Comparison of ENCODE assay signal across 13 cellular contexts in genomic region chr20:37944456-37944981, GRCh38. TPM values are rescaled to one million over a fixed set of nuclear protein-coding genes. Genes with fewer than 3 reads are reported as not detected.
DNase-seq lines count a peak whose midpoint lies in the region; ATAC-seq, FAIRE-seq and TF ChIP-seq lines count a peak whose summit lies in the region.
"Had no signal": no experiment of that assay in that cellular context is flagged by ENCODE, and none has a peak within 500 bp of the region (broad histone marks: within the 10 kb centered on the region; RNA-seq: fewer than 3 reads in every experiment).

No MANE protein-coding gene starts in this region.

- H3K4ac ChIP-seq in H9 (ENCODE audit: low read depth, low read length) = no peak overlapping the region
- no peak overlapping the region for H3K4ac ChIP-seq in H1 (replicated peaks; ENCODE audit: insufficient read length, low read depth, low read length)

- H2BK120ac ChIP-seq in H9 (ENCODE audit: low read depth, low read length, poor library complexity, severe bottlenecking) (no peak overlapping the region), H1 (replicated peaks; ENCODE audit: low read depth, low read length) (no peak overlapping the region)

- no peaks in the 10 kb centered on the region for H3K4me1 ChIP-seq in H9 (ENCODE audit: insufficient read depth, low read length)
- 0 out of 7 replicates have a peak, but pooled peaks cover 0 to 4% (median 0%) of the 10 kb centered on the region in 4 experiments for H3K4me1 ChIP-seq in H1 (replicated peaks in 1 of 4; ENCODE audit: control insufficient read depth in 3 of 4, insufficient read depth in 4 of 4, low read length in 3 of 4)
- H3K4me1 ChIP-seq in stomach = peaks cover 0 to 3% (median 0%) of the 10 kb centered on the region in 4 donors

- no peak for TF ChIP-seq CTCF in H9 (conservative IDR thresholded peaks at IDR 0.05)
- TF ChIP-seq CTCF in H1 (IDR thresholded peaks at IDR 0.05; ENCODE audit: control extremely low read depth in 1 of 3, insufficient read depth in 1 of 3, low read depth in 1 of 3, low read length in 3 of 3) = no peak
- no peak for TF ChIP-seq CTCF in stomach (IDR thresholded peaks at IDR 0.05)
- TF ChIP-seq CTCF in nephron progenitor cell (IDR thresholded peaks at IDR 0.05) = no peak

- peaks cover 3% of the 10 kb centered on the region for H3K27me3 Mint-ChIP-seq in H9 (ENCODE audit: low read depth)
- peaks cover 23% of the 10 kb centered on the region for H3K27me3 Mint-ChIP-seq in nephron progenitor cell (ENCODE audit: low read depth, poor library complexity)

- POLR2A ChIA-PET in H1 (lab: Charles Lee; ENCODE audit: partially characterized antibody) = interaction anchor here (1.5 kb wide), 1 partner anchor 36 kb away, joined by 4 read pairs; no protein-coding TSS in a partner anchor

- no peak overlapping the region for H3K23ac ChIP-seq in H9 (ENCODE audit: insufficient read length, low read depth, low read length)
- H3K23ac ChIP-seq in H1 (ENCODE audit: insufficient read length) = no peak overlapping the region

- no peak overlapping the region for H3K56ac ChIP-seq in H9 (ENCODE audit: insufficient read length, low read depth, low read length)
- no peak overlapping the region for H3K56ac ChIP-seq in H1 (replicated peaks; ENCODE audit: insufficient read length, low read depth, low read length)

- H4K8ac ChIP-seq in H9 (replicated peaks; ENCODE audit: insufficient read length, low read depth, low read length) (no peak overlapping the region), H1 (ENCODE audit: extremely low read depth, insufficient read depth, low read length) (peak overlapping the region; percentile 11)

- H3K79me2 ChIP-seq in H9 (ENCODE audit: insufficient read depth, low read length) = no peaks in the 10 kb centered on the region
- H3K79me2 ChIP-seq in H1 (ENCODE audit: control insufficient read depth in 1 of 2, insufficient read depth in 2 of 2, low read length in 2 of 2) = no peaks in the 10 kb centered on the region

- peaks cover 11 to 14% of the 10 kb centered on the region in 2 experiments; a peak in 3 of 4 replicates for H3K4me1 Mint-ChIP-seq in H9
- H3K4me1 Mint-ChIP-seq in nephron progenitor cell = peaks cover 11% of the 10 kb centered on the region

- no peaks in the 10 kb centered on the region for H3K79me1 ChIP-seq in H9 (ENCODE audit: insufficient read depth, low read depth, low read length, poor library complexity, severe bottlenecking)
- no peaks in the 10 kb centered on the region for H3K79me1 ChIP-seq in H1 (ENCODE audit: low read depth, low read length)

- H3K27ac ChIP-seq in H9 (ENCODE audit: insufficient read length, low read depth, low read length) (no peak overlapping the region), H1 (ENCODE audit: low read depth, low read length) (no peak overlapping the region; the same call in 1 of the 2 replicates), stomach (peak overlapping the region in 2 of 5 donors; percentile 26 to 37)
- H3K27ac ChIP-seq: BLaER1 treated with 17β-estradiol and CSF1 and Interleukin-3, amounts not matched to agents 10 nM and 100 nM had no signal

- H3K4me3 ChIP-seq in H1 (ENCODE audit: extremely low read depth in 1 of 4, insufficient read depth in 2 of 4, low read depth in 3 of 4, low read length in 4 of 4) = no peak overlapping the region
- no peak overlapping the region for H3K4me3 ChIP-seq in stomach
- H3K4me3 ChIP-seq: BLaER1 treated with 17β-estradiol and CSF1 and Interleukin-3, amounts not matched to agents 10 nM and 100 nM had no signal

- CTCF ChIA-PET in H1 (lab: Charles Lee; ENCODE audit: partially characterized antibody) = interaction anchor here (0.6 to 4.9 kb wide), 11 partner anchors 9 to 208 kb away, joined by 3 to 42 read pairs (median 4); no protein-coding TSS in a partner anchor

- DNase-seq in D341Med (ENCODE audit: low spot score) (peak; percentile 17), H9 (peak; percentile 25), H1 (ENCODE audit: low read depth in 1 of 2, low spot score in 2 of 2) (peak in 1 of 2 experiments; percentile 40), stomach (peak; percentile 21), nephron progenitor cell (no peak), DMS79 treated with DMSO at 0.1 percent for 48 hours (lab: John Stamatoyannopoulos, UW) (no peak)
- DNase-seq: EL, IMR-90, NCI-H2171, NCI-H510A had no signal

- H3K36me3 ChIP-seq in H1 (ENCODE audit: control insufficient read depth in 2 of 4, insufficient read depth in 4 of 4, low read length in 3 of 4) (no peaks in the 10 kb centered on the region), stomach (no peaks in the 10 kb centered on the region)
- H3K36me3 ChIP-seq: BLaER1 treated with 17β-estradiol and CSF1 and Interleukin-3, amounts not matched to agents 10 nM and 100 nM had no signal

- no peak overlapping the region for H3K18ac ChIP-seq in H9 (ENCODE audit: insufficient read length, low read depth, low read length)
- H3K18ac ChIP-seq in H1 (ENCODE audit: extremely low read depth, low read length) = no peak overlapping the region; the same call in 1 of the 2 replicates

- H2BK15ac ChIP-seq in H9 (ENCODE audit: low read depth, low read length) (no peak overlapping the region), H1 (ENCODE audit: low read length) (no peak overlapping the region)

- FAIRE-seq in H1 (lab: Jason Lieb, UNC) = no peak
- FAIRE-seq: H54 had no signal

- WGBS in H9 (ENCODE audit: extremely low coverage, insufficient read length, low lambda C conversion rate) = no CpG with 5 or more reads among the region's 11 CpGs
- WGBS in H1 (ENCODE audit: extremely low coverage in 1 of 2, insufficient coverage in 1 of 2, insufficient read length in 1 of 2, insufficient replicate concordance in 2 of 2, low coverage in 1 of 2, low lambda C conversion rate in 2 of 2, missing lambda C conversion rate in 1 of 2), 2 experiments = 84% methylated on average over 6 of the region's 11 CpGs; no CpG with 5 or more reads in 1 of the 2 experiments
- WGBS in stomach, 5 donors = 66 to 94% (median 71%) methylated on average over 5 to 11 of the region's 11 CpGs

- TF ChIP-seq EP300 in H1 (IDR thresholded peaks at IDR 0.05; ENCODE audit: borderline replicate concordance in 1 of 2, low read depth in 2 of 2, low read length in 2 of 2) (no peak), stomach (IDR thresholded peaks at IDR 0.05) (no peak)

- no peaks in the 10 kb centered on the region for H3K27me3 ChIP-seq in H9 (ENCODE audit: insufficient read depth, low read length)
- no peaks in the 10 kb centered on the region for H3K27me3 ChIP-seq in H1 (replicated peaks in 1 of 4; ENCODE audit: control insufficient read depth in 3 of 4, extremely low read depth in 1 of 4, insufficient read depth in 3 of 4, low read length in 3 of 4)
- peaks cover 0 to 13% (median 0%) of the 10 kb centered on the region in 3 donors for H3K27me3 ChIP-seq in stomach
- H3K27me3 ChIP-seq: BLaER1 treated with 17β-estradiol and CSF1 and Interleukin-3, amounts not matched to agents 10 nM and 100 nM had no signal

- H3K23me2 ChIP-seq in H9 (ENCODE audit: insufficient read length, low read depth, low read length, poor library complexity, severe bottlenecking) (no peaks in the 10 kb centered on the region), H1 (ENCODE audit: low read depth, low read length) (no peaks in the 10 kb centered on the region; the same call in 1 of the 2 replicates)

- no peak overlapping the region; a peak in 1 of 7 replicates for H3K27ac Mint-ChIP-seq in H9
- H3K27ac Mint-ChIP-seq in nephron progenitor cell = no peak overlapping the region

- no peak overlapping the region for H3T11ph ChIP-seq in H9 (ENCODE audit: low read length)

- no peak overlapping the region for H4K91ac ChIP-seq in H9 (ENCODE audit: insufficient read length, low read depth, low read length)
- H4K91ac ChIP-seq in H1 (replicated peaks; ENCODE audit: insufficient read length, low read length) = no peak overlapping the region

- no peak overlapping the region for H2AFZ ChIP-seq in H9 (ENCODE audit: low read length)
- no peak overlapping the region for H2AFZ ChIP-seq in H1 (ENCODE audit: low read length)

- H3K14ac ChIP-seq in H9 (ENCODE audit: insufficient read depth, low read length) (no peak overlapping the region), H1 (ENCODE audit: insufficient read length) (no peak overlapping the region)

- H3K9ac ChIP-seq in H9 (ENCODE audit: extremely low read depth, insufficient read length, low read length) = no peak overlapping the region
- no peak overlapping the region for H3K9ac ChIP-seq in H1 (replicated peaks in 1 of 4; ENCODE audit: extremely low read depth in 1 of 4, low read depth in 3 of 4, low read length in 3 of 4)
- H3K9ac ChIP-seq: BLaER1 treated with 17β-estradiol and CSF1 and Interleukin-3, amounts not matched to agents 10 nM and 100 nM had no signal

- H3K4me3 Mint-ChIP-seq in H9 (no peak overlapping the region), nephron progenitor cell (no peak overlapping the region)

- H3K9me3 ChIP-seq in H9 (ENCODE audit: control insufficient read depth, low read depth, low read length) (no peaks in the 10 kb centered on the region), H1 (ENCODE audit: insufficient read depth in 2 of 2, low read depth in 1 of 2, low read length in 1 of 2) (no peaks in the 10 kb centered on the region), stomach (peaks cover 0 to 12% (median 0%) of the 10 kb centered on the region in 4 donors)

- H2BK20ac ChIP-seq in H9 (ENCODE audit: low read depth, low read length, poor library complexity, severe bottlenecking) (no peak overlapping the region), H1 (ENCODE audit: low read length) (no peak overlapping the region)

- H2BK5ac ChIP-seq in H9 (ENCODE audit: insufficient read length, low read length) = no peak overlapping the region
- no peak overlapping the region for H2BK5ac ChIP-seq in H1 (ENCODE audit: low read depth, low read length)

- peaks cover 0 to 7% (median 0%) of the 10 kb centered on the region in 3 experiments; a peak in 3 of 7 replicates for H3K36me3 Mint-ChIP-seq in H9 (ENCODE audit: insufficient read depth in 1 of 3, low read depth in 3 of 3)
- H3K36me3 Mint-ChIP-seq in nephron progenitor cell (ENCODE audit: low read depth) = peaks cover 5% of the 10 kb centered on the region

- no peak overlapping the region for H4K5ac ChIP-seq in H9 (ENCODE audit: insufficient read length, low read depth, low read length)
- H4K5ac ChIP-seq in H1 (ENCODE audit: insufficient read length, low read depth, low read length) = no peak overlapping the region

- TF ChIP-seq POLR2A in H1 (IDR thresholded peaks at IDR 0.05; ENCODE audit: control extremely low read depth in 1 of 2, low read depth in 2 of 2, low read length in 2 of 2) (no peak), stomach (IDR thresholded peaks at IDR 0.05) (no peak)

- intact Hi-C loops in stomach (cut with DNase I; ENCODE audit: low total_unique reads) = no loop called here

- H4K20me1 ChIP-seq in H9 (ENCODE audit: control insufficient read depth, insufficient read depth, insufficient read length) = no peaks in the 10 kb centered on the region
- H4K20me1 ChIP-seq in H1 (replicated peaks in 1 of 2; ENCODE audit: control insufficient read depth in 1 of 2, insufficient read depth in 2 of 2, low read length in 2 of 2) = peaks cover 0 to 1% of the 10 kb centered on the region in 2 experiments
- H4K20me1 ChIP-seq: BLaER1 treated with 17β-estradiol and CSF1 and Interleukin-3, amounts not matched to agents 10 nM and 100 nM had no signal

- H2BK12ac ChIP-seq in H9 (ENCODE audit: insufficient read length, low read depth, low read length) = no peak overlapping the region
- no peak overlapping the region for H2BK12ac ChIP-seq in H1 (ENCODE audit: low read depth, low read length)

- H2AK5ac ChIP-seq in H9 (ENCODE audit: insufficient read length, low read length) (no peak overlapping the region), H1 (ENCODE audit: low read depth, low read length) (no peak overlapping the region)

- H3K9me3 Mint-ChIP-seq in H9 = peaks cover 8 to 11% of the 10 kb centered on the region in 2 experiments; a peak in 4 of 5 replicates
- peaks cover 18% of the 10 kb centered on the region for H3K9me3 Mint-ChIP-seq in nephron progenitor cell

- no peak for TF ChIP-seq RAD21 in H1 (IDR thresholded peaks at IDR 0.05 in 1 of 2, conservative IDR thresholded peaks at IDR 0.05 in 1 of 2; ENCODE audit: low read depth in 2 of 2, low read length in 2 of 2)

- ATAC-seq in HG03378 (IDR thresholded peaks at IDR 0.05; ENCODE audit: unreplicated experiment) = no peak

- H3K4me2 ChIP-seq in H9 (ENCODE audit: insufficient read depth, insufficient read length, low read length) = no peak overlapping the region
- no peak overlapping the region for H3K4me2 ChIP-seq in H1 (ENCODE audit: insufficient read depth in 1 of 2, low read depth in 2 of 2, low read length in 2 of 2)
- H3K4me2 ChIP-seq: BLaER1 treated with 17β-estradiol and CSF1 and Interleukin-3, amounts not matched to agents 10 nM and 100 nM had no signal

RNA-seq across cellular contexts. Expression of gene VSTM2L, which starts 41.6 kb away (rescaled TPM):
- total RNA-seq in H9 (2021) (2.1 and 2.2 TPM in 2 replicates), stomach (10 to 100 TPM in 2 of 5 donors, 1 to 10 TPM in 1, not detected in 2; 2.6 to 18.3 (median 16.7) TPM)
- 1.3 and 1.6 TPM in 2 replicates for total RNA-seq in H1 (2021; fragmentation: NEBNext Ultra II Directional; extraction: Animal tissue kit (Norgen Biotek cat#: 25700))
- polyA plus RNA-seq in H1 (2011; rRNA removed) (2.6 and 3.2 TPM in 2 replicates), stomach (1 to 10 TPM; 1.1 to 3.7 (median 3.1) TPM)
- 1.8 TPM for polyA plus RNA-seq in H1 (2011; cell fraction: cytosol; rRNA removed)
- polyA plus RNA-seq in H1 (2011; cell fraction: nucleus; rRNA removed) = 1.5 TPM
- 0.87 to 2.5 TPM (median 1.9 TPM) in 4 replicates for polyA plus RNA-seq in H1 (2012, experiment 1 of 2)
- polyA plus RNA-seq in H1 (2012, experiment 2 of 2) = 1.5 TPM
- 1.6 TPM for polyA plus RNA-seq in H1 (2013, experiment 1 of 2)
- polyA plus RNA-seq in H1 (2013, experiment 2 of 2) = 1.7 TPM
- 0.27 and 0.32 TPM in 2 replicates for polyA minus RNA-seq in H1 (2011; rRNA and poly(A)+ RNA removed)
- polyA minus RNA-seq in H1 (2011; cell fraction: cytosol; rRNA and poly(A)+ RNA removed) = not detected
- polyA minus RNA-seq in H1 (2011; cell fraction: nucleus; rRNA and poly(A)+ RNA removed) = 0.60 TPM

Comparison
In these comparisons a context has a peak if more than half of its experiments do, and no peak if none do; other contexts are left out.
1. DNase-seq: peak in D341Med (single experiment), H9 (single experiment) and stomach (single experiment); none in nephron progenitor cell (single experiment) and DMS79 treated with DMSO at 0.1 percent for 48 hours (single experiment).